8 cellular contexts compared by ENCODE assay signal in genomic region chr17:28743243-28744103, GRCh38. TPM values are rescaled to one million over a fixed set of nuclear protein-coding genes. Genes with fewer than 3 reads are reported as not detected.
A peak's percentile ranks its signal among the peaks of the same experiment; 100 is the strongest.
DNase-seq lines count a peak whose midpoint lies in the region; ATAC-seq, FAIRE-seq and TF ChIP-seq lines count a peak whose summit lies in the region.

Gene TRAF4, plus strand, starts transcription at chr17:28744011. Its CDS starts 102 bp downstream, at chr17:28744113.

- H3K4me3 ChIP-seq in A549 (peak within 1 kb of the TSS; percentile 93), WERI-Rb-1 (ENCODE audit: low read depth, low read length) (peak within 1 kb of the TSS; percentile 87), bronchial epithelial cell (ENCODE audit: low read depth, low read length) (peak within 1 kb of the TSS; percentile 63), small intestine (ENCODE audit: low read depth in 1 of 2, low read length in 2 of 2) (peak within 1 kb of the TSS; percentile 80 to 83)

- FAIRE-seq in A549 (lab: Jason Lieb, UNC): no peak
- no peak for FAIRE-seq in bronchial epithelial cell (lab: Jason Lieb, UNC)
- FAIRE-seq in small intestine (lab: Jason Lieb, UNC): no peak

- H3K36me3 ChIP-seq in WERI-Rb-1 (peaks cover 48% of the 10 kb centered on the region), bronchial epithelial cell (ENCODE audit: control insufficient read depth, insufficient read depth, low read length) (peaks cover 20% of the 10 kb centered on the region), small intestine (ENCODE audit: control insufficient read depth in 2 of 2, insufficient read depth in 2 of 2, low read length in 2 of 2) (peaks cover 0 to 8% of the 10 kb centered on the region in 2 donors)

- peak within 1 kb of the TSS; percentile 96 for H3K4me2 ChIP-seq in A549

- H3K4me1 ChIP-seq in A549: peaks cover 44% of the 10 kb centered on the region
- H3K4me1 ChIP-seq in small intestine (ENCODE audit: control insufficient read depth in 2 of 2, insufficient read depth in 1 of 2, low read depth in 1 of 2, low read length in 1 of 2): peaks cover 0 to 7% of the 10 kb centered on the region in 2 donors

- DNase-seq in A549 (ENCODE audit: low read depth in 1 of 2, low spot score in 1 of 2) (peak; percentile 93 to 96), NCI-H2171 treated with DMSO at 0.1 percent for 48 hours (lab: John Stamatoyannopoulos, UW) (peak; percentile 81), WERI-Rb-1 (peak; percentile 81), bronchial epithelial cell (ENCODE audit: low read depth) (peak; percentile 50), iPS-NIHi7 (ENCODE audit: extremely low spot score) (peak; percentile 75), small intestine (peak; percentile 94)

- CTCF ChIA-PET in A549 (lab: Yijun Ruan, JAX): interaction anchor here (0.6 to 22.6 kb wide), 11 partner anchors 7 to 369 kb away, joined by 3 to 977 read pairs (median 3); partner anchors contain the start of genes DHRS13, NEK8, RPL23A and TLCD1

- H3K9me3 ChIP-seq in A549: peaks cover 9% of the 10 kb centered on the region
- no peaks in the 10 kb centered on the region for H3K9me3 ChIP-seq in WERI-Rb-1 (ENCODE audit: severe bottlenecking)
- H3K9me3 ChIP-seq in small intestine (ENCODE audit: control insufficient read depth, low read depth): no peaks in the 10 kb centered on the region

- peak; percentile 66 to 72 for ATAC-seq in A549
- peak; percentile 42 for ATAC-seq in GM18517 (IDR thresholded peaks at IDR 0.05; ENCODE audit: unreplicated experiment)
- ATAC-seq in HG03060 (IDR thresholded peaks at IDR 0.05; ENCODE audit: low read depth, unreplicated experiment): peak; percentile 39

- 1% methylated on average over 41 of the region's 70 CpGs for WGBS in A549 (ENCODE audit: missing lambda C conversion rate)
- 1% methylated on average over 51 to 70 of the region's 70 CpGs for WGBS in small intestine, 3 donors

- H3K27me3 ChIP-seq in WERI-Rb-1 (ENCODE audit: insufficient read depth, low read depth, severe bottlenecking): no peaks in the 10 kb centered on the region
- H3K27me3 ChIP-seq in bronchial epithelial cell (ENCODE audit: control insufficient read depth, insufficient read depth, low read length): no peaks in the 10 kb centered on the region
- H3K27me3 ChIP-seq in small intestine (ENCODE audit: control insufficient read depth in 2 of 2, insufficient read depth in 2 of 2, low read length in 2 of 2): no peaks in the 10 kb centered on the region

- 0 out of 5 replicates have a peak, but pooled peaks of 1 of the 2 experiments have one; percentile 1 for TF ChIP-seq RAD21 in A549 (conservative IDR thresholded peaks at IDR 0.05 in 1 of 2, IDR thresholded peaks at IDR 0.05 in 1 of 2)

- TF ChIP-seq CTCF in A549 (IDR thresholded peaks at IDR 0.05) (peak; percentile 41; the same call in 2 of the 3 replicates), WERI-Rb-1 (IDR thresholded peaks at IDR 0.05; ENCODE audit: low read depth, low read length) (0 out of 2 replicates have a peak, but pooled peaks have one; percentile 15), bronchial epithelial cell (IDR thresholded peaks at IDR 0.05; ENCODE audit: insufficient read depth, low read length, severe bottlenecking) (peak; percentile 21)

- TF ChIP-seq POLR2A in A549 (IDR thresholded peaks at IDR 0.05; ENCODE audit: low read length): peak; percentile 97

- TF ChIP-seq EP300 in A549 (IDR thresholded peaks at IDR 0.05): peak in 1 of 2 experiments; percentile 32; a peak in 1 of 5 replicates

- POLR2A ChIA-PET in A549 (lab: Yijun Ruan, JAX): interaction anchor here (0.7 to 12.2 kb wide), 14 partner anchors 8 to 208 kb away, joined by 3 to 369 read pairs (median 5); partner anchors contain the start of genes BLTP2, NEK8, PHF12 and PROCA1

- H3K27ac ChIP-seq in A549 (peak within 1 kb of the TSS; percentile 98 to 99), WERI-Rb-1 (peak within 1 kb of the TSS; percentile 93), small intestine (ENCODE audit: low read depth in 1 of 2, low read length in 1 of 2) (peak within 1 kb of the TSS; percentile 98 to 100)

TF ChIP-seq in A549, 52 proteins besides CTCF, POLR2A, EP300 and RAD21 (continues in another document):
- TF ChIP-seq ESRRA (IDR thresholded peaks at IDR 0.05; ENCODE audit: borderline replicate concordance, low read length) (0 out of 2 replicates have a peak, but pooled peaks have one; percentile 47), REST (IDR thresholded peaks at IDR 0.05) (peak; percentile 35; the same call in 1 of the 2 replicates), BCL3 (IDR thresholded peaks at IDR 0.05) (peak; percentile 96), GATA3 (IDR thresholded peaks at IDR 0.05; ENCODE audit: borderline replicate concordance) (peak; percentile 51; the same call in 1 of the 2 replicates), HOXB5 (CRISPR knock-in tag; IDR thresholded peaks at IDR 0.05) (0 out of 2 replicates have a peak, but pooled peaks have one; percentile 44), MAX (IDR thresholded peaks at IDR 0.05) (peak; percentile 69; the same call in 1 of the 2 replicates), NFE2L2 (conservative IDR thresholded peaks at IDR 0.05; ENCODE audit: low read length) (no peak), NPAS2 (CRISPR knock-in tag; IDR thresholded peaks at IDR 0.05; ENCODE audit: borderline replicate concordance) (0 out of 2 replicates have a peak, but pooled peaks have one; percentile 12), ZSCAN20 (CRISPR knock-in tag; IDR thresholded peaks at IDR 0.05) (no peak), MAFK (IDR thresholded peaks at IDR 0.05; ENCODE audit: partially characterized antibody) (no peak), RNF2 (IDR thresholded peaks at IDR 0.05; ENCODE audit: borderline replicate concordance, low read depth) (no peak; the same call in 1 of the 2 replicates), TP53 (CRISPR knock-in tag; IDR thresholded peaks at IDR 0.05) (no peak), HDAC2 (IDR thresholded peaks at IDR 0.05) (0 out of 2 replicates have a peak, but pooled peaks have one; percentile 41), EHMT2 (IDR thresholded peaks at IDR 0.05; ENCODE audit: low read depth) (no peak), HOXB13 (CRISPR knock-in tag; IDR thresholded peaks at IDR 0.05; ENCODE audit: low read depth) (peak; percentile 41; the same call in 1 of the 2 replicates), MAZ (IDR thresholded peaks at IDR 0.05; ENCODE audit: borderline replicate concordance, low read depth, low read length) (0 out of 2 replicates have a peak, but pooled peaks have one; percentile 27), SREBF2 (IDR thresholded peaks at IDR 0.05) (no peak), RFX5 (IDR thresholded peaks at IDR 0.05) (no peak; the same call in none of the 2 replicates)
- TF ChIP-seq, protein P1, sequence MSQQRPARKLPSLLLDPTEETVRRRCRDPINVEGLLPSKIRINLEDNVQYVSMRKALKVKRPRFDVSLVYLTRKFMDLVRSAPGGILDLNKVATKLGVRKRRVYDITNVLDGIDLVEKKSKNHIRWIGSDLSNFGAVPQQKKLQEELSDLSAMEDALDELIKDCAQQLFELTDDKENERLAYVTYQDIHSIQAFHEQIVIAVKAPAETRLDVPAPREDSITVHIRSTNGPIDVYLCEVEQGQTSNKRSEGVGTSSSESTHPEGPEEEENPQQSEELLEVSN (IDR thresholded peaks at IDR 0.05; ENCODE audit: borderline replicate concordance, low read depth): peak; percentile 20

RNA-seq across cellular contexts. Expression of gene TRAF4, which starts in this region (rescaled TPM):
- polyA plus RNA-seq in A549 (2011; rRNA removed) (64.0 and 70.2 TPM in 2 replicates), A549 (2017; fragmentation: RNase III; extraction: RNeasy Plus Mini Kit Qiagen cat#74134 plus additional on column Dnase treatment) (65.0 to 68.2 TPM (median 66.0 TPM) in 3 replicates), small intestine (100 to 1,000 TPM in 2 of 3 donors, 10 to 100 TPM in 1; 58.8 to 203 (median 165) TPM)
- polyA plus RNA-seq in A549 (2012; cell fraction: cytosol; rRNA removed): 126 and 156 TPM in 2 replicates
- polyA plus RNA-seq in A549 (2012; cell fraction: nucleus; rRNA removed): 492 and 652 TPM in 2 replicates
- polyA minus RNA-seq in A549 (2011; rRNA and poly(A)+ RNA removed): 215 and 259 TPM in 2 replicates
- 32.0 and 36.6 TPM in 2 replicates for total RNA-seq in bronchial epithelial cell

Comparison
In these comparisons a context has a peak if more than half of its experiments do, and no peak if none do; other contexts are left out.
1. Peak in every context shown above with its lines: DNase-seq, ATAC-seq, H3K4me3 ChIP-seq and H3K27ac ChIP-seq.